8 cellular contexts compared by ENCODE assay signal in genomic region chr6:34245761-34246140, GRCh38. TPM values are rescaled to one million over a fixed set of nuclear protein-coding genes. Genes with fewer than 3 reads are reported as not detected.
A peak's percentile ranks its signal among the peaks of the same experiment; 100 is the strongest.
DNase-seq lines count a peak whose midpoint lies in the region; ATAC-seq and TF ChIP-seq lines count a peak whose summit lies in the region.
"Not testable (repeated sequence)": the region's sequence is repeated elsewhere in the genome, so short reads cannot be mapped to it uniquely, and the experiment has no call there.

No MANE protein-coding gene starts in this region.

- not testable (repeated sequence) for H3K9me3 Mint-ChIP-seq in Calu3 (ENCODE audit: low read depth, unreplicated experiment); IgD-negative memory B cell; T-helper 2 cell treated with Interferon-gamma antibody and Interleukin-4, amounts not matched to agents 5 μg/mL and 100 μg/mL, for 36 hours; activated CD8-positive, alpha-beta memory T cell treated with anti-CD3 and anti-CD28 coated beads, Interleukin-2, amount 10 ng/mL, durations not matched to agents 7 days and 5 days (ENCODE audit: low read depth); activated naive CD8-positive, alpha-beta T cell treated with anti-CD3 and anti-CD28 coated beads, Interleukin-2, amount 50 U/mL, for 24 hours; osteocyte (ENCODE audit: unreplicated experiment); type B pancreatic cell

- not testable (repeated sequence) for BruUV-seq in Calu3 (replicated peaks; lab: Mats Ljungman, UMichigan)

- TF ChIP-seq CTCF in Calu3 (IDR thresholded peaks at IDR 0.05; ENCODE audit: unreplicated experiment); osteocyte (IDR thresholded peaks at IDR 0.05); type B pancreatic cell (conservative IDR thresholded peaks at IDR 0.05): not testable (repeated sequence)

- peaks cover 78% of the 10 kb centered on the region for H3K4me1 Mint-ChIP-seq in Calu3 (ENCODE audit: low read depth, unreplicated experiment)
- peaks cover 14 to 25% (median 18%) of the 10 kb centered on the region in 3 donors for H3K4me1 Mint-ChIP-seq in IgD-negative memory B cell
- H3K4me1 Mint-ChIP-seq in T-helper 2 cell treated with Interferon-gamma antibody and Interleukin-4, amounts not matched to agents 5 μg/mL and 100 μg/mL, for 36 hours (ENCODE audit: low read depth) = peaks cover 52% of the 10 kb centered on the region
- H3K4me1 Mint-ChIP-seq in activated CD8-positive, alpha-beta memory T cell treated with anti-CD3 and anti-CD28 coated beads, Interleukin-2, amount 10 ng/mL, durations not matched to agents 7 days and 5 days = peaks cover 74% of the 10 kb centered on the region
- H3K4me1 Mint-ChIP-seq in activated naive CD8-positive, alpha-beta T cell treated with anti-CD3 and anti-CD28 coated beads, Interleukin-2, amount 50 U/mL, for 24 hours = peaks cover 81% of the 10 kb centered on the region
- H3K4me1 Mint-ChIP-seq in osteocyte (ENCODE audit: unreplicated experiment) = peaks cover 58% of the 10 kb centered on the region
- H3K4me1 Mint-ChIP-seq in type B pancreatic cell (ENCODE audit: unreplicated experiment) = peaks cover 18% of the 10 kb centered on the region

- CTCF ChIA-PET in Calu3 (lab: Charles Lee) = interaction anchor here (0.6 to 5.4 kb wide), 5 partner anchors 9 to 170 kb away, joined by 3 to 107 read pairs (median 4); partner anchors contain the start of gene HMGA1
- CTCF ChIA-PET in activated CD8-positive, alpha-beta memory T cell treated with anti-CD3 and anti-CD28 coated beads, Interleukin-2, amount 10 ng/mL, durations not matched to agents 7 days and 5 days (lab: Charles Lee) = interaction anchor here (2.0 to 5.8 kb wide), 4 partner anchors 9 to 364 kb away, joined by 6 to 55 read pairs (median 28); partner anchors contain the start of genes HMGA1 and NUDT3

- not testable (repeated sequence) for DNase-seq in Calu3; T-helper 2 cell treated with Interferon-gamma antibody and Interleukin-4, amounts not matched to agents 5 μg/mL and 100 μg/mL, for 36 hours (ENCODE audit: low spot score); activated CD8-positive, alpha-beta memory T cell treated with anti-CD3 and anti-CD28 coated beads, Interleukin-2, amount 10 ng/mL, durations not matched to agents 7 days and 5 days; activated naive CD8-positive, alpha-beta T cell treated with anti-CD3 and anti-CD28 coated beads, Interleukin-2, amount 50 U/mL, for 24 hours; epithelial cell of prostate (ENCODE audit: low read depth, low spot score); osteocyte (ENCODE audit: extremely low spot score, unreplicated experiment); type B pancreatic cell (ENCODE audit: extremely low spot score, unreplicated experiment)

- H3K4me3 Mint-ChIP-seq in Calu3 (ENCODE audit: low read depth, unreplicated experiment) (peak overlapping the region; percentile 81), IgD-negative memory B cell (peak overlapping the region in 2 of 4 donors; percentile 30 to 96), type B pancreatic cell (peak overlapping the region; percentile 41)
- H3K4me3 Mint-ChIP-seq in T-helper 2 cell treated with Interferon-gamma antibody and Interleukin-4, amounts not matched to agents 5 μg/mL and 100 μg/mL, for 36 hours; activated CD8-positive, alpha-beta memory T cell treated with anti-CD3 and anti-CD28 coated beads, Interleukin-2, amount 10 ng/mL, durations not matched to agents 7 days and 5 days; activated naive CD8-positive, alpha-beta T cell treated with anti-CD3 and anti-CD28 coated beads, Interleukin-2, amount 50 U/mL, for 24 hours; osteocyte (ENCODE audit: unreplicated experiment): not testable (repeated sequence)

- H3K27me3 Mint-ChIP-seq in Calu3 (ENCODE audit: unreplicated experiment); IgD-negative memory B cell; T-helper 2 cell treated with Interferon-gamma antibody and Interleukin-4, amounts not matched to agents 5 μg/mL and 100 μg/mL, for 36 hours (ENCODE audit: low read depth); activated CD8-positive, alpha-beta memory T cell treated with anti-CD3 and anti-CD28 coated beads, Interleukin-2, amount 10 ng/mL, durations not matched to agents 7 days and 5 days; activated naive CD8-positive, alpha-beta T cell treated with anti-CD3 and anti-CD28 coated beads, Interleukin-2, amount 50 U/mL, for 24 hours; osteocyte (ENCODE audit: unreplicated experiment); type B pancreatic cell: not testable (repeated sequence)

- H3K27ac ChIP-seq in epithelial cell of prostate = peak overlapping the region; percentile 93

- H3K36me3 Mint-ChIP-seq in Calu3 (ENCODE audit: insufficient read depth, unreplicated experiment) = peaks cover 90% of the 10 kb centered on the region
- H3K36me3 Mint-ChIP-seq in IgD-negative memory B cell; osteocyte (ENCODE audit: unreplicated experiment); type B pancreatic cell: not testable (repeated sequence)
- H3K36me3 Mint-ChIP-seq in T-helper 2 cell treated with Interferon-gamma antibody and Interleukin-4, amounts not matched to agents 5 μg/mL and 100 μg/mL, for 36 hours (ENCODE audit: low read depth) = peaks cover 35% of the 10 kb centered on the region
- H3K36me3 Mint-ChIP-seq in activated CD8-positive, alpha-beta memory T cell treated with anti-CD3 and anti-CD28 coated beads, Interleukin-2, amount 10 ng/mL, durations not matched to agents 7 days and 5 days = peaks cover 35% of the 10 kb centered on the region
- H3K36me3 Mint-ChIP-seq in activated naive CD8-positive, alpha-beta T cell treated with anti-CD3 and anti-CD28 coated beads, Interleukin-2, amount 50 U/mL, for 24 hours (ENCODE audit: low read depth) = peaks cover 37% of the 10 kb centered on the region

- not testable (repeated sequence) for ATAC-seq in activated CD8-positive, alpha-beta memory T cell treated with anti-CD3 and anti-CD28 coated beads, Interleukin-2, amount 10 ng/mL, durations not matched to agents 7 days and 5 days; activated naive CD8-positive, alpha-beta T cell treated with anti-CD3 and anti-CD28 coated beads, Interleukin-2, amount 50 U/mL, for 24 hours

- intact Hi-C loops in Calu3 (cut with micrococcal nuclease; ENCODE audit: unreplicated experiment) = loop anchor here (2.0 kb wide), 1 partner anchor 49 kb away; no protein-coding TSS in a partner anchor

- H3K27ac Mint-ChIP-seq in Calu3 (ENCODE audit: unreplicated experiment) = peak overlapping the region; percentile 97
- peak overlapping the region; percentile 86 to 97 (median 93) for H3K27ac Mint-ChIP-seq in IgD-negative memory B cell
- H3K27ac Mint-ChIP-seq in T-helper 2 cell treated with Interferon-gamma antibody and Interleukin-4, amounts not matched to agents 5 μg/mL and 100 μg/mL, for 36 hours = peak overlapping the region; percentile 73
- H3K27ac Mint-ChIP-seq in activated CD8-positive, alpha-beta memory T cell treated with anti-CD3 and anti-CD28 coated beads, Interleukin-2, amount 10 ng/mL, durations not matched to agents 7 days and 5 days = peak overlapping the region; percentile 45
- H3K27ac Mint-ChIP-seq in activated naive CD8-positive, alpha-beta T cell treated with anti-CD3 and anti-CD28 coated beads, Interleukin-2, amount 50 U/mL, for 24 hours = peak overlapping the region; percentile 75
- peak overlapping the region; percentile 87 for H3K27ac Mint-ChIP-seq in osteocyte (ENCODE audit: unreplicated experiment)
- peak overlapping the region; percentile 39 for H3K27ac Mint-ChIP-seq in type B pancreatic cell

RNA-seq across cellular contexts. Expression of gene SMIM29, which starts 3.1 kb away (rescaled TPM):
- total RNA-seq in Calu3 (2022) (59.2 and 68.6 TPM in 2 replicates), osteocyte (23.2 and 23.4 TPM in 2 replicates), type B pancreatic cell (ENCODE audit: low replicate concordance) (16.0 and 20.8 TPM in 2 replicates)
- 66.2 TPM for polyA plus RNA-seq in IgD-negative memory B cell
- 10 to 100 TPM; 34.0 to 41.4 TPM for total RNA-seq in activated CD8-positive, alpha-beta memory T cell treated with anti-CD3 and anti-CD28 coated beads, Interleukin-2, amount 10 ng/mL, durations not matched to agents 7 days and 5 days

RNA-seq across cellular contexts. Expression of gene HMGA1, which starts 9.1 kb away (rescaled TPM):
- total RNA-seq in Calu3 (2022) = 1,138 and 1,378 TPM in 2 replicates
- 68.3 TPM for polyA plus RNA-seq in IgD-negative memory B cell
- total RNA-seq in activated CD8-positive, alpha-beta memory T cell treated with anti-CD3 and anti-CD28 coated beads, Interleukin-2, amount 10 ng/mL, durations not matched to agents 7 days and 5 days = 100 to 1,000 TPM; 214 to 312 TPM
- total RNA-seq in osteocyte = 89.0 and 89.7 TPM in 2 replicates
- 244 and 355 TPM in 2 replicates for total RNA-seq in type B pancreatic cell (ENCODE audit: low replicate concordance)

Comparison
In these comparisons a context has a peak if more than half of its experiments do, and no peak if none do; other contexts are left out.
1. H3K27ac Mint-ChIP-seq: peak in every context shown above with its lines; median percentile 97 in Calu3; 93 in IgD-negative memory B cell; 87 in osteocyte; 75 in activated naive CD8-positive, alpha-beta T cell treated with anti-CD3 and anti-CD28 coated beads, Interleukin-2, amount 50 U/mL, for 24 hours; 73 in T-helper 2 cell treated with Interferon-gamma antibody and Interleukin-4, amounts not matched to agents 5 μg/mL and 100 μg/mL, for 36 hours; 45 in activated CD8-positive, alpha-beta memory T cell treated with anti-CD3 and anti-CD28 coated beads, Interleukin-2, amount 10 ng/mL, durations not matched to agents 7 days and 5 days; 39 in type B pancreatic cell.